10 cellular contexts compared by ENCODE assay signal in the genomic region with DNA sequence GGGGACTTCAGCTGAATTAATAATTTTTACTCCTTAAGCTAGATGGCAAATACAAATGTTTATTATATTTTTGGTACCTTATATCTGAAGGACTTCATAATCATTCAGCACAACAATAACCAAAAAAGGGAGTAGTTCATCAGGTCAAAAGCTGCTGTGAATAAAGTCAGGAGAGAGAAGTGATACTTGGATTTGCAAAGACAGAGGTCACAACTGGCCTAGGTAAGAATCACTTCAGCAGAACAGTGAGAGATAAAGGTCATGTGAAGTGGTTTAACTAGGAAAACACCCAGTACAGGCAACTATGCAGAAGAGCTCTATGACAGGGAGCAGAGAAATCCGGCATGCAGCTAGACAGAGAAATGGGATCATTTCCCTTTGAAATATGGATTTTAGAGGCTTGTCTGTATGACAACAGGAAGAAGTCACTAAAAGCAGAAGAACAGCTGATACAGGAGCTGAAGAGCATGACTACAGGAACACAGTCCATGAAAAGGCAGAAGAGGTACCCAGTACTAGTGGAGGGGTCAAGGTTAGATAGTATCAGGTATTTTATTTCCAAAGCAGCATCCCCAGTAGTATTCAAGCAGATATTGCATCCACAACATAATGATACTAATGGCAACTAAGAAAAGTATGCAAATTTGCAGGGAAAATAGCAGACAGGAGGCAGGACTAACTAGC. TPM values are rescaled to one million over a fixed set of nuclear protein-coding genes. Genes with fewer than 3 reads are reported as not detected.
DNase-seq lines count a peak whose midpoint lies in the region; ATAC-seq, FAIRE-seq and TF ChIP-seq lines count a peak whose summit lies in the region.
"Had no signal": no experiment of that assay in that cellular context is flagged by ENCODE, and none has a peak within 500 bp of the region (broad histone marks: within the 10 kb centered on the region; RNA-seq: fewer than 3 reads in every experiment).

No MANE protein-coding gene starts in this region.

- H3K4me1 ChIP-seq in K562 (replicated peaks in 1 of 2; ENCODE audit: control insufficient read depth in 2 of 2, insufficient read depth in 2 of 2, low read length in 2 of 2) = no peaks in the 10 kb centered on the region

- intact Hi-C loops in K562 (cut with micrococcal nuclease) = no loop called here

- POLR2A ChIA-PET in K562 (lab: Yijun Ruan, JAX) = interaction anchor here (0.6 to 1.3 kb wide), 5 partner anchors 9 to 130 kb away, joined by 3 to 8 read pairs (median 3); no protein-coding TSS in a partner anchor

- in situ Hi-C loops in K562 (cut with MboI) = no loop called here

- H3K9me3 ChIP-seq in K562 (replicated peaks; ENCODE audit: control insufficient read depth, insufficient read depth, low read depth, low read length) = no peaks in the 10 kb centered on the region

- H3K4me3 ChIP-seq in GM06990 (replicated peaks; ENCODE audit: low read depth, low read length) = 0 out of 2 replicates have a peak overlapping the region, but pooled peaks have one; percentile 0
- no peak overlapping the region for H3K4me3 ChIP-seq in K562

- no peaks in the 10 kb centered on the region for H3K9me1 ChIP-seq in K562 (ENCODE audit: control insufficient read depth, insufficient read depth, low read length)

- no peak for TF ChIP-seq EP300 in K562 (IDR thresholded peaks at IDR 0.05; ENCODE audit: low read length)

- H3K27ac ChIP-seq in K562 (ENCODE audit: extremely low read depth, low read depth, low read length) = no peak overlapping the region

- ATAC-seq in GM19455 (IDR thresholded peaks at IDR 0.05; ENCODE audit: unreplicated experiment) (peak; percentile 51), HG03108 (IDR thresholded peaks at IDR 0.05; ENCODE audit: unreplicated experiment) (peak; percentile 61), K562 (peak; percentile 46; the same call in 2 of the 3 replicates)
- ATAC-seq: T-helper 17 cell had no signal

- no peaks in the 10 kb centered on the region; the same call in 2 of the 3 replicates for H3K79me2 ChIP-seq in K562 (ENCODE audit: control insufficient read depth, insufficient read depth, low read length)

- WGBS in K562 (ENCODE audit: insufficient coverage, low coverage, missing lambda C conversion rate) = 64% methylated on average over 1 of the region's 1 CpG

- BruUV-seq in K562 (replicated peaks; lab: Mats Ljungman, UMichigan) = no TSS peak

- no peaks in the 10 kb centered on the region for H4K20me1 ChIP-seq in K562 (replicated peaks; ENCODE audit: control insufficient read depth, insufficient read depth, low read length)

- TF ChIP-seq CTCF in GM06990 (IDR thresholded peaks at IDR 0.05; ENCODE audit: insufficient read depth, low read length, poor library complexity, severe bottlenecking) (no peak), K562 (IDR thresholded peaks at IDR 0.05 in 2 of 3, conservative IDR thresholded peaks at IDR 0.05 in 1 of 3; ENCODE audit: insufficient read depth in 2 of 3, low read depth in 1 of 3, low read length in 3 of 3) (no peak)

- H3K36me3 ChIP-seq in GM06990 (ENCODE audit: control insufficient read depth, insufficient read depth, low read length) = no peaks in the 10 kb centered on the region
- no peaks in the 10 kb centered on the region for H3K36me3 ChIP-seq in K562 (ENCODE audit: control insufficient read depth, insufficient read depth, low read length)

- no peak for TF ChIP-seq RAD21 in K562 (CRISPR knock-in tag; conservative IDR thresholded peaks at IDR 0.05 in 1 of 2, IDR thresholded peaks at IDR 0.05 in 1 of 2)

- no peak overlapping the region for H3K4me2 ChIP-seq in K562 (ENCODE audit: insufficient read depth, low read length)

- H3K9ac ChIP-seq in K562 (ENCODE audit: insufficient read depth in 1 of 2, low read depth in 2 of 2, low read length in 2 of 2) = no peak overlapping the region

- CTCF ChIA-PET in K562 (lab: Yijun Ruan, JAX; ENCODE audit: low intra/inter-chr PET ratio) = no interaction called here

- H2AFZ ChIP-seq in K562 (ENCODE audit: low read depth, low read length) = no peak overlapping the region

- no peak for TF ChIP-seq POLR2A in K562 (conservative IDR thresholded peaks at IDR 0.05)

- H3K27me3 ChIP-seq in GM06990 (replicated peaks; ENCODE audit: control insufficient read depth, insufficient read depth, low read length) (no peaks in the 10 kb centered on the region), K562 (ENCODE audit: control insufficient read depth in 2 of 2, insufficient read depth in 2 of 2, low read length in 2 of 2) (no peaks in the 10 kb centered on the region)

- DNase-seq in GM06990 (ENCODE audit: extremely low read depth, insufficient read length) = peak; percentile 35
- no peak for DNase-seq in K562 (ENCODE audit: extremely low read depth in 1 of 4, low spot score in 3 of 4)
- DNase-seq in NCI-H82 (lab: John Stamatoyannopoulos, UW) = no peak
- DNase-seq in COLO668 (lab: John Stamatoyannopoulos, UW; ENCODE audit: unreplicated experiment) = no peak
- no peak for DNase-seq in NCI-H1048 (lab: John Stamatoyannopoulos, UW)
- DNase-seq in NCI-H2171 (lab: John Stamatoyannopoulos, UW) = no peak
- DNase-seq: T-helper 17 cell had no signal

- no peak for FAIRE-seq in K562 (lab: Jason Lieb, UNC)
- FAIRE-seq: keratinocyte had no signal

TF ChIP-seq in K562, 482 proteins besides CTCF, POLR2A, EP300 and RAD21:
- no peak for TF ChIP-seq ZBTB7A (IDR thresholded peaks at IDR 0.05; ENCODE audit: borderline replicate concordance, control insufficient read depth, low read depth, low read length)
- TF ChIP-seq, protein P1, sequence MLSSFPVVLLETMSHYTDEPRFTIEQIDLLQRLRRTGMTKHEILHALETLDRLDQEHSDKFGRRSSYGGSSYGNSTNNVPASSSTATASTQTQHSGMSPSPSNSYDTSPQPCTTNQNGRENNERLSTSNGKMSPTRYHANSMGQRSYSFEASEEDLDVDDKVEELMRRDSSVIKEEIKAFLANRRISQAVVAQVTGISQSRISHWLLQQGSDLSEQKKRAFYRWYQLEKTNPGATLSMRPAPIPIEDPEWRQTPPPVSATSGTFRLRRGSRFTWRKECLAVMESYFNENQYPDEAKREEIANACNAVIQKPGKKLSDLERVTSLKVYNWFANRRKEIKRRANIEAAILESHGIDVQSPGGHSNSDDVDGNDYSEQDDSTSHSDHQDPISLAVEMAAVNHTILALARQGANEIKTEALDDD (IDR thresholded peaks at IDR 0.05) = 0 out of 2 replicates have a peak, but pooled peaks have one; percentile 26
TF ChIP-seq in K562: peak in this region for 1.

RNA-seq across cellular contexts. Expression of a gene that starts 25.7 kb away (rescaled TPM):
- total RNA-seq in K562 (2011; cell fraction: chromatin; rRNA removed; ENCODE audit: low replicate concordance) = 4.6 and 8.5 TPM in 2 replicates
- total RNA-seq in K562 (2011; cell fraction: nucleolus; rRNA removed) = 5.2 and 5.5 TPM in 2 replicates
- total RNA-seq in K562 (2011; cell fraction: nucleoplasm; rRNA removed) = 4.4 and 8.9 TPM in 2 replicates
- total RNA-seq in K562 (2014; rRNA removed) (1.3 and 1.6 TPM in 2 replicates), K562 (2014; rRNA removed; fragmentation: Illumina TruSeq; extraction: Trizol) (4.1 and 4.3 TPM in 2 replicates), K562 (2015; rRNA removed; fragmentation: Illumina TruSeq; extraction: Trizol) (4.0 and 4.3 TPM in 2 replicates), K562 (2021) (5.1 and 6.5 TPM in 2 replicates)
- polyA plus RNA-seq in K562 (2011; rRNA removed) (4.5 and 4.8 TPM in 2 replicates), K562 (2014; fragmentation: Illumina TruSeq; extraction: Trizol) (3.6 and 3.9 TPM in 2 replicates), K562 (2014; fragmentation: Nextera tagmentation; extraction: Ambion mirVana) (1 to 10 TPM in 1 of 2 experiments, under 1 TPM in 1; 0.87 to 1.2 TPM), K562 (2014; rRNA removed) (1.8 and 2.6 TPM in 2 replicates)
- polyA plus RNA-seq in K562 (2011; cell fraction: cytosol; rRNA removed) = 2.3 and 2.8 TPM in 2 replicates
- 1.8 and 3.4 TPM in 2 replicates for polyA plus RNA-seq in K562 (2011; cell fraction: nucleus; rRNA removed)
- 3.5 and 4.5 TPM in 2 replicates for polyA plus RNA-seq in K562 (2012)
- polyA minus RNA-seq in K562 (2011; rRNA and poly(A)+ RNA removed) = 11.3 and 12.6 TPM in 2 replicates
- polyA minus RNA-seq in K562 (2011; cell fraction: cytosol; rRNA and poly(A)+ RNA removed) = 7.2 and 9.5 TPM in 2 replicates
- 3.5 and 4.1 TPM in 2 replicates for polyA minus RNA-seq in K562 (2011; cell fraction: nucleus; rRNA and poly(A)+ RNA removed)
